Comparison of ENCODE assay signal across 8 cellular contexts in the genomic region with DNA sequence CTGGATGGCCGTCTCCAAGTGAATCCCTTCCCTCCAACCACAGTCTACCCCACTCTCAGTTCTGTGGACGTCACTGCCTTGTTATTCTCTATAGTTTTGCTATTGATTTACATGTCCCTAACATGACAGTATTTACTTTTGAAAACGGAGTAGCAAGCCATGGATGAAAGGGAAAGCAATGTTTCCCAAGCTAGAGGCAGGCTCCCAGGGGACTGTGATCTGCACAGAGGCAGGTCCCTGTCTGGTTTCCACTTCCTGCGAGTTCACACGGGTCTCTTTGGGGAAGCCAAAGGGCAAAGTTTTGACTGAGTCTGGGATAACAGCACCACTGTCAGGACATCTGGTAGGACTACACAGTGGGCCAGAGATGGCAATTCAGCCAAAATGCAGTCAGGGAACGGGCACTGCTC.
DNase-seq lines count a peak whose midpoint lies in the region; ATAC-seq lines count a peak whose summit lies in the region.

No MANE protein-coding gene starts in this region.

- no peaks in the 10 kb centered on the region for H3K36me3 ChIP-seq in endocrine pancreas (ENCODE audit: control insufficient read depth, insufficient read depth, low read length)
- H3K36me3 ChIP-seq in effector memory CD4-positive, alpha-beta T cell (ENCODE audit: control insufficient read depth, insufficient read depth, low read length) = no peaks in the 10 kb centered on the region

- no peak overlapping the region for H3K27ac ChIP-seq in effector memory CD4-positive, alpha-beta T cell (ENCODE audit: insufficient read depth, low read length, poor library complexity, severe bottlenecking)

- H3K27me3 ChIP-seq in endocrine pancreas (ENCODE audit: control insufficient read depth, insufficient read depth, low read length) = no peaks in the 10 kb centered on the region
- H3K27me3 ChIP-seq in effector memory CD4-positive, alpha-beta T cell (replicated peaks; ENCODE audit: control insufficient read depth, insufficient read depth, low read length, poor library complexity, severe bottlenecking) = no peaks in the 10 kb centered on the region

- peak overlapping the region; percentile 48 for H3K4me3 ChIP-seq in endocrine pancreas (ENCODE audit: control insufficient read depth, insufficient read depth, low read length)
- H3K4me3 ChIP-seq in effector memory CD4-positive, alpha-beta T cell (ENCODE audit: insufficient read depth, low read depth, low read length, poor library complexity, severe bottlenecking) = no peak overlapping the region

- H3K9ac ChIP-seq in endocrine pancreas (ENCODE audit: control insufficient read depth, insufficient read depth, low read length) = no peak overlapping the region

- no peaks in the 10 kb centered on the region for H3K9me3 ChIP-seq in endocrine pancreas (ENCODE audit: control insufficient read depth, low read length)
- no peaks in the 10 kb centered on the region for H3K9me3 ChIP-seq in effector memory CD4-positive, alpha-beta T cell (ENCODE audit: control insufficient read depth, low read length)

- peak; percentile 20 for DNase-seq in Ammon's horn (ENCODE audit: low spot score)
- DNase-seq in GM19240 (ENCODE audit: insufficient read length, low spot score) = peak; percentile 21
- DNase-seq in effector memory CD4-positive, alpha-beta T cell = no peak
- no peak for DNase-seq in NK-92 treated with Interleukin-12 subunit alpha and Interleukin-12 subunit beta, amount 100 ng/mL, for 24 hours (lab: John Stamatoyannopoulos, UW)
- DNase-seq in 8988T = no peak
- DNase-seq in stimulated activated CD4-positive, alpha-beta T cell treated with anti-CD3 and anti-CD28 coated beads, Interleukin-4, amount 100 ng/mL, for 24 hours = no peak

- no peaks in the 10 kb centered on the region for H3K4me1 ChIP-seq in endocrine pancreas (ENCODE audit: control insufficient read depth, insufficient read depth, low read length)
- no peaks in the 10 kb centered on the region for H3K4me1 ChIP-seq in effector memory CD4-positive, alpha-beta T cell (ENCODE audit: control insufficient read depth, insufficient read depth, low read length, poor library complexity, severe bottlenecking)

- ATAC-seq in HG03159 (IDR thresholded peaks at IDR 0.05; ENCODE audit: unreplicated experiment) = peak; percentile 81

Comparison
In these comparisons a context has a peak if more than half of its experiments do, and no peak if none do; other contexts are left out.
1. DNase-seq: peak in Ammon's horn (single experiment) and GM19240 (single experiment); none in effector memory CD4-positive, alpha-beta T cell (0 of 3), NK-92 treated with Interleukin-12 subunit alpha and Interleukin-12 subunit beta, amount 100 ng/mL, for 24 hours (single experiment), 8988T (single experiment) and stimulated activated CD4-positive, alpha-beta T cell treated with anti-CD3 and anti-CD28 coated beads, Interleukin-4, amount 100 ng/mL, for 24 hours (single experiment).